ENCODE assay signal across 8 cellular contexts in the genomic region with DNA sequence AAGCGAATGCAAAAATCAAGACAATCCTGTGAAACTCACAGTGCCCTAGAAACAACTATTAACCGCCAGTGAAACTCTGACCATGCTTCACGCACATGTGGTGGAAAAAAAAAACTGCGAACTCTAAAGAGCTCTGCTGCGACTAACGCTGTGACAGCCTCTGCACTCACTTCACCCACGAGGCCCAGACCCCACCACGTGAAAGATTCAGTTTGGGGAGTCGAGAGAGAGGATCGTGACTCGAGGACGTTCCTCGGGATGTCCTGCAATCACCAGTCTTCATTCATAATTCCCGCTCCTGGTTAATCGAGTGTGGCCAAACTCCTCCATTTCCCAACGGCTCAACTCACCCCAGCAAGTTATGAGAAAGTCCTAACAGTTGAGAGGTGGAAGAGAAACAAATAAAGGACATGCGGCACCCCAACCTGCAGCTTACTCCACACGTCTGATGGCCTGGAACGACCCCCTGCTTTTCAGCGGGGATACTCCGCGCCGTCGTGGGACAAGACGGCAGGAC. TPM values are rescaled to one million over a fixed set of nuclear protein-coding genes. Genes with fewer than 3 reads are reported as not detected.
DNase-seq lines count a peak whose midpoint lies in the region; ATAC-seq and TF ChIP-seq lines count a peak whose summit lies in the region.

No MANE protein-coding gene starts in this region.

- in situ Hi-C loops in GM13976 (cut with MboI; ENCODE audit: low sequenced_read_pairs, unreplicated experiment): no loop called here

- peaks cover 4% of the 10 kb centered on the region for H3K4me1 ChIP-seq in HEK293 (ENCODE audit: control insufficient read depth, insufficient read depth, low read length)

- DNase-seq in AG04450 (ENCODE audit: low read depth, low spot score): no peak
- peak; percentile 59 to 60 for DNase-seq in activated CD4-positive, alpha-beta T cell treated with anti-CD3 and anti-CD28 coated beads for 4 hours
- DNase-seq in effector memory CD8-positive, alpha-beta T cell: peak; percentile 45 to 48 (median 46)
- DNase-seq in natural killer cell treated with Interleukin-12 subunit alpha and Interleukin-12 subunit beta and Interleukin-15 and Interleukin-18, amount 100 ng/mL, for 72 hours (ENCODE audit: low spot score): no peak
- DNase-seq in superior temporal gyrus (ENCODE audit: extremely low spot score): peak; percentile 37
- no peak for DNase-seq in dedifferentiated amniotic fluid mesenchymal stem cell (ENCODE audit: extremely low spot score)
- no peak for DNase-seq in GM13976 (ENCODE audit: low spot score)

- peak; percentile 22 for ATAC-seq in effector memory CD8-positive, alpha-beta T cell (replicated peaks)
- ATAC-seq in natural killer cell treated with Interleukin-12 subunit alpha and Interleukin-12 subunit beta and Interleukin-15 and Interleukin-18, amount 100 ng/mL, for 72 hours: no peak

- POLR2A ChIA-PET in AG04450 (lab: Yijun Ruan, JAX): interaction anchor here (1.2 to 1.3 kb wide), 2 partner anchors 13 to 21 kb away, joined by 4 to 10 read pairs; no protein-coding TSS in a partner anchor
- POLR2A ChIA-PET in HEK293 (lab: Yijun Ruan, JAX): interaction anchor here (0.7 to 2.5 kb wide), 6 partner anchors 9 to 275 kb away, joined by 3 to 9 read pairs (median 4); no protein-coding TSS in a partner anchor

- H3K4me3 Mint-ChIP-seq in effector memory CD8-positive, alpha-beta T cell: peak overlapping the region; percentile 92 to 96
- H3K4me3 Mint-ChIP-seq in natural killer cell treated with Interleukin-12 subunit alpha and Interleukin-12 subunit beta and Interleukin-15 and Interleukin-18, amount 100 ng/mL, for 72 hours: peak overlapping the region; percentile 93

- H3K9me3 ChIP-seq in AG04450 (ENCODE audit: control insufficient read depth, insufficient read depth, low read length) (no peaks in the 10 kb centered on the region; the same call in 1 of the 2 replicates), HEK293 (ENCODE audit: control insufficient read depth, insufficient read depth, low read depth, low read length) (no peaks in the 10 kb centered on the region)

- H3K4me3 ChIP-seq in AG04450 (ENCODE audit: low read depth, low read length): peak overlapping the region; percentile 85
- H3K4me3 ChIP-seq in HEK293 (ENCODE audit: low read depth, low read length): peak overlapping the region; percentile 98

- H3K36me3 ChIP-seq in HEK293 (ENCODE audit: control insufficient read depth in 2 of 2, insufficient read depth in 1 of 2, low read length in 2 of 2): peaks cover 20 to 51% of the 10 kb centered on the region in 2 experiments

- peaks cover 45 to 52% of the 10 kb centered on the region in 2 donors for H3K4me1 Mint-ChIP-seq in effector memory CD8-positive, alpha-beta T cell (ENCODE audit: low read depth in 2 of 2)
- peaks cover 45 to 60% of the 10 kb centered on the region in 2 donors for H3K4me1 Mint-ChIP-seq in natural killer cell treated with Interleukin-12 subunit alpha and Interleukin-12 subunit beta and Interleukin-15 and Interleukin-18, amount 100 ng/mL, for 72 hours (ENCODE audit: low read depth in 2 of 2)

- CTCF ChIA-PET in AG04450 (lab: Charles Lee): interaction anchor here (1.1 to 2.7 kb wide), 4 partner anchors 31 to 215 kb away, joined by 3 to 14 read pairs (median 8); no protein-coding TSS in a partner anchor
- CTCF ChIA-PET in HEK293 (lab: Yijun Ruan, JAX): interaction anchor here (0.6 to 2.8 kb wide), 6 partner anchors 11 to 925 kb away, joined by 3 to 11 read pairs (median 4); no protein-coding TSS in a partner anchor

- no peaks in the 10 kb centered on the region for H3K27me3 Mint-ChIP-seq in effector memory CD8-positive, alpha-beta T cell
- no peaks in the 10 kb centered on the region for H3K27me3 Mint-ChIP-seq in natural killer cell treated with Interleukin-12 subunit alpha and Interleukin-12 subunit beta and Interleukin-15 and Interleukin-18, amount 100 ng/mL, for 72 hours

- TF ChIP-seq CTCF in AG04450 (IDR thresholded peaks at IDR 0.05; ENCODE audit: low read depth, low read length) (no peak), HEK293 (tag by site-specific recombination; IDR thresholded peaks at IDR 0.05) (no peak), GM13976 (IDR thresholded peaks at IDR 0.05; ENCODE audit: borderline replicate concordance, control extremely low read depth, extremely low read depth, insufficient read depth, missing control alignments) (no peak)

- no peaks in the 10 kb centered on the region for H3K9me3 Mint-ChIP-seq in effector memory CD8-positive, alpha-beta T cell
- no peaks in the 10 kb centered on the region for H3K9me3 Mint-ChIP-seq in natural killer cell treated with Interleukin-12 subunit alpha and Interleukin-12 subunit beta and Interleukin-15 and Interleukin-18, amount 100 ng/mL, for 72 hours

- peaks cover 61% of the 10 kb centered on the region for H3K36me3 Mint-ChIP-seq in effector memory CD8-positive, alpha-beta T cell (ENCODE audit: insufficient read depth)
- H3K36me3 Mint-ChIP-seq in natural killer cell treated with Interleukin-12 subunit alpha and Interleukin-12 subunit beta and Interleukin-15 and Interleukin-18, amount 100 ng/mL, for 72 hours: peaks cover 51% of the 10 kb centered on the region

- H3K27ac ChIP-seq in AG04450 (ENCODE audit: low read depth, low read length) (no peak overlapping the region), HEK293 (ENCODE audit: extremely low read depth, low read depth, low read length) (peak overlapping the region; percentile 96)

- H3K27me3 ChIP-seq in AG04450 (ENCODE audit: control insufficient read depth, insufficient read depth, low read length): no peaks in the 10 kb centered on the region

- H3K27ac Mint-ChIP-seq in effector memory CD8-positive, alpha-beta T cell: peak overlapping the region; percentile 93 to 97
- peak overlapping the region; percentile 99 to 100 for H3K27ac Mint-ChIP-seq in natural killer cell treated with Interleukin-12 subunit alpha and Interleukin-12 subunit beta and Interleukin-15 and Interleukin-18, amount 100 ng/mL, for 72 hours

TF ChIP-seq in HEK293, 187 proteins besides CTCF, POLR2A, EP300 and RAD21:
- TF ChIP-seq GLI2 (tag by site-specific recombination; IDR thresholded peaks at IDR 0.05; ENCODE audit: borderline replicate concordance, low read depth): no peak
- TF ChIP-seq RBAK (tag by site-specific recombination; IDR thresholded peaks at IDR 0.05): no peak
- TF ChIP-seq SP2 (tag by site-specific recombination; IDR thresholded peaks at IDR 0.05): no peak
- no peak for TF ChIP-seq ZNF785 (tag by site-specific recombination; IDR thresholded peaks at IDR 0.05)
- 0 out of 2 replicates have a peak, but pooled peaks have one; percentile 23 for TF ChIP-seq ZBTB17 (tag by site-specific recombination; IDR thresholded peaks at IDR 0.05)
- TF ChIP-seq ZNF48 (tag by site-specific recombination; IDR thresholded peaks at IDR 0.05): no peak
- TF ChIP-seq, protein P1, sequence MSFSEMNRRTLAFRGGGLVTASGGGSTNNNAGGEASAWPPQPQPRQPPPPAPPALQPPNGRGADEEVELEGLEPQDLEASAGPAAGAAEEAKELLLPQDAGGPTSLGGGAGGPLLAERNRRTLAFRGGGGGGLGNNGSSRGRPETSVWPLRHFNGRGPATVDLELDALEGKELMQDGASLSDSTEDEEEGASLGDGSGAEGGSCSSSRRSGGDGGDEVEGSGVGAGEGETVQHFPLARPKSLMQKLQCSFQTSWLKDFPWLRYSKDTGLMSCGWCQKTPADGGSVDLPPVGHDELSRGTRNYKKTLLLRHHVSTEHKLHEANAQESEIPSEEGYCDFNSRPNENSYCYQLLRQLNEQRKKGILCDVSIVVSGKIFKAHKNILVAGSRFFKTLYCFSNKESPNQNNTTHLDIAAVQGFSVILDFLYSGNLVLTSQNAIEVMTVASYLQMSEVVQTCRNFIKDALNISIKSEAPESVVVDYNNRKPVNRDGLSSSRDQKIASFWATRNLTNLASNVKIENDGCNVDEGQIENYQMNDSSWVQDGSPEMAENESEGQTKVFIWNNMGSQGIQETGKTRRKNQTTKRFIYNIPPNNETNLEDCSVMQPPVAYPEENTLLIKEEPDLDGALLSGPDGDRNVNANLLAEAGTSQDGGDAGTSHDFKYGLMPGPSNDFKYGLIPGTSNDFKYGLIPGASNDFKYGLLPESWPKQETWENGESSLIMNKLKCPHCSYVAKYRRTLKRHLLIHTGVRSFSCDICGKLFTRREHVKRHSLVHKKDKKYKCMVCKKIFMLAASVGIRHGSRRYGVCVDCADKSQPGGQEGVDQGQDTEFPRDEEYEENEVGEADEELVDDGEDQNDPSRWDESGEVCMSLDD (tag by site-specific recombination; IDR thresholded peaks at IDR 0.05): no peak
- TF ChIP-seq, protein P2, sequence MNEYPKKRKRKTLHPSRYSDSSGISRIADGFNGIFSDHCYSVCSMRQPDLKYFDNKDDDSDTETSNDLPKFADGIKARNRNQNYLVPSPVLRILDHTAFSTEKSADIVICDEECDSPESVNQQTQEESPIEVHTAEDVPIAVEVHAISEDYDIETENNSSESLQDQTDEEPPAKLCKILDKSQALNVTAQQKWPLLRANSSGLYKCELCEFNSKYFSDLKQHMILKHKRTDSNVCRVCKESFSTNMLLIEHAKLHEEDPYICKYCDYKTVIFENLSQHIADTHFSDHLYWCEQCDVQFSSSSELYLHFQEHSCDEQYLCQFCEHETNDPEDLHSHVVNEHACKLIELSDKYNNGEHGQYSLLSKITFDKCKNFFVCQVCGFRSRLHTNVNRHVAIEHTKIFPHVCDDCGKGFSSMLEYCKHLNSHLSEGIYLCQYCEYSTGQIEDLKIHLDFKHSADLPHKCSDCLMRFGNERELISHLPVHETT (tag by site-specific recombination; IDR thresholded peaks at IDR 0.05): no peak
- no peak for TF ChIP-seq ZNF626 (tag by site-specific recombination; IDR thresholded peaks at IDR 0.05)
- TF ChIP-seq, protein P3, sequence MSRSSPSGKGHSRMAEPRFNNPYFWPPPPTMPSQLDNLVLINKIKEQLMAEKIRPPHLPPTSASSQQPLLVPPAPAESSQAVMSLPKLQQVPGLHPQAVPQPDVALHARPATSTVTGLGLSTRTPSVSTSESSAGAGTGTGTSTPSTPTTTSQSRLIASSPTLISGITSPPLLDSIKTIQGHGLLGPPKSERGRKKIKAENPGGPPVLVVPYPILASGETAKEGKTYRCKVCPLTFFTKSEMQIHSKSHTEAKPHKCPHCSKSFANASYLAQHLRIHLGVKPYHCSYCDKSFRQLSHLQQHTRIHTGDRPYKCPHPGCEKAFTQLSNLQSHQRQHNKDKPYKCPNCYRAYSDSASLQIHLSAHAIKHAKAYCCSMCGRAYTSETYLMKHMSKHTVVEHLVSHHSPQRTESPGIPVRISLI (tag by site-specific recombination; IDR thresholded peaks at IDR 0.05): peak; percentile 60; the same call in 1 of the 2 replicates

RNA-seq across cellular contexts. Expression of a gene that starts 1.1 kb away (rescaled TPM):
- polyA plus RNA-seq in AG04450 (2011; rRNA removed): 180 and 273 TPM in 2 replicates
- 122 and 135 TPM in 2 replicates for polyA minus RNA-seq in AG04450 (2011; rRNA and poly(A)+ RNA removed)
- total RNA-seq in natural killer cell treated with Interleukin-12 subunit alpha and Interleukin-12 subunit beta and Interleukin-15 and Interleukin-18, amount 100 ng/mL, for 72 hours: 100 to 1,000 TPM; 319 to 328 TPM

Comparison
In these comparisons a context has a peak if more than half of its experiments do, and no peak if none do; other contexts are left out.
1. DNase-seq: peak in activated CD4-positive, alpha-beta T cell treated with anti-CD3 and anti-CD28 coated beads for 4 hours (2 of 2), effector memory CD8-positive, alpha-beta T cell (3 of 3) and superior temporal gyrus (single experiment); none in AG04450 (single experiment), natural killer cell treated with Interleukin-12 subunit alpha and Interleukin-12 subunit beta and Interleukin-15 and Interleukin-18, amount 100 ng/mL, for 72 hours (single experiment), dedifferentiated amniotic fluid mesenchymal stem cell (single experiment) and GM13976 (single experiment).